8 cellular contexts compared by ENCODE assay signal in the genomic region with DNA sequence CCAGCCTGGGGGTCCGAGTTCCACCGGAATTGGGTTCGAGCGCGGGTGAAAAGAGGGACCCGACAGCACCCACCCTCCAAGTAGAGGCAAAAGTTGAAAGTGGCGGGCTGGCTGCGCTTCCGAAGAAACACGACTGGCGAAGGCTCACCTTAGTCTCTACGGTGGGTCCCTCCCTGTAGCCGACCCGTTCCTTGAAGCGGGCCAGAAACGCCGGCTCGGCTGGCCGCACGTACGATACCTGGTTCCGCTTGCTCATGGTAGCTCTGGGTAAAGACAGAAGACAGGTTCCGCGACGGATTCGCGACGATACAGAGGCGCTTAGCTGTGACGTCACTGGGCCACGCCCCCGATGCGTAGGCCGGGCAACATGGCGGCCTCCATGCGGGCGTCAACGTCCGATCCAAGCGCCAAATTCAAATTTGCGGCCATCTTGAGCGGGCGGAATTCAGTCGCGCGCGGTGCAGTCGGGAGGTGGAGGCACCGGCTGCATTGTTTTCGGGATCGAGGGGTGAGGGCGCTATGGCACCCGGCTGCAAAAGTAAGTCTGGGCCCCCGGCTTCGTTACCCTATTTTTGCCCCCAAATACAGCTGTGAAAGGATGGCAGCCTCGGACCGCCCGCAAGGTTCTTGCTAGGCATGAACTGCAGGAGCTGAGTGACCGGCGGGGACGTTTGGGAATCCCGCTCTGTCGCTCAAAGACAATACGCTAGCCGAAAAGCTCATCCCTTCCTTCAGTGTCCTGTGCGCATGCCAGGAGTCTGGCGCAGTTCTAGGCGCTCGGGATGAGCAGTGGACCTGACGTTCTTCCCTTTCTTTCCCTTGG. TPM values are rescaled to one million over a fixed set of nuclear protein-coding genes. Genes with fewer than 3 reads are reported as not detected.
DNase-seq lines count a peak whose midpoint lies in the region; ATAC-seq and FAIRE-seq lines count a peak whose summit lies in the region.

A gene (minus strand): TSS at position 273 of the 823 bp plus-strand sequence. CDS start 17 bp downstream, at position 256.
A gene with protein sequence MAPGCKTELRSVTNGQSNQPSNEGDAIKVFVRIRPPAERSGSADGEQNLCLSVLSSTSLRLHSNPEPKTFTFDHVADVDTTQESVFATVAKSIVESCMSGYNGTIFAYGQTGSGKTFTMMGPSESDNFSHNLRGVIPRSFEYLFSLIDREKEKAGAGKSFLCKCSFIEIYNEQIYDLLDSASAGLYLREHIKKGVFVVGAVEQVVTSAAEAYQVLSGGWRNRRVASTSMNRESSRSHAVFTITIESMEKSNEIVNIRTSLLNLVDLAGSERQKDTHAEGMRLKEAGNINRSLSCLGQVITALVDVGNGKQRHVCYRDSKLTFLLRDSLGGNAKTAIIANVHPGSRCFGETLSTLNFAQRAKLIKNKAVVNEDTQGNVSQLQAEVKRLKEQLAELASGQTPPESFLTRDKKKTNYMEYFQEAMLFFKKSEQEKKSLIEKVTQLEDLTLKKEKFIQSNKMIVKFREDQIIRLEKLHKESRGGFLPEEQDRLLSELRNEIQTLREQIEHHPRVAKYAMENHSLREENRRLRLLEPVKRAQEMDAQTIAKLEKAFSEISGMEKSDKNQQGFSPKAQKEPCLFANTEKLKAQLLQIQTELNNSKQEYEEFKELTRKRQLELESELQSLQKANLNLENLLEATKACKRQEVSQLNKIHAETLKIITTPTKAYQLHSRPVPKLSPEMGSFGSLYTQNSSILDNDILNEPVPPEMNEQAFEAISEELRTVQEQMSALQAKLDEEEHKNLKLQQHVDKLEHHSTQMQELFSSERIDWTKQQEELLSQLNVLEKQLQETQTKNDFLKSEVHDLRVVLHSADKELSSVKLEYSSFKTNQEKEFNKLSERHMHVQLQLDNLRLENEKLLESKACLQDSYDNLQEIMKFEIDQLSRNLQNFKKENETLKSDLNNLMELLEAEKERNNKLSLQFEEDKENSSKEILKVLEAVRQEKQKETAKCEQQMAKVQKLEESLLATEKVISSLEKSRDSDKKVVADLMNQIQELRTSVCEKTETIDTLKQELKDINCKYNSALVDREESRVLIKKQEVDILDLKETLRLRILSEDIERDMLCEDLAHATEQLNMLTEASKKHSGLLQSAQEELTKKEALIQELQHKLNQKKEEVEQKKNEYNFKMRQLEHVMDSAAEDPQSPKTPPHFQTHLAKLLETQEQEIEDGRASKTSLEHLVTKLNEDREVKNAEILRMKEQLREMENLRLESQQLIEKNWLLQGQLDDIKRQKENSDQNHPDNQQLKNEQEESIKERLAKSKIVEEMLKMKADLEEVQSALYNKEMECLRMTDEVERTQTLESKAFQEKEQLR (N-terminal part only) (plus strand): TSS at position 448 of the 823 bp plus-strand sequence. CDS start 72 bp downstream, at position 520.

- H3K27ac ChIP-seq in mesendoderm (ENCODE audit: low read depth, low read length) = peak within 1 kb of the TSS; percentile 25

- H3K4me3 ChIP-seq in endocrine pancreas (ENCODE audit: control insufficient read depth, insufficient read depth, low read length) (peak within 1 kb of the TSS; percentile 84), mesendoderm (ENCODE audit: low read length) (peak within 1 kb of the TSS; percentile 96)

- WGBS in mesendoderm (ENCODE audit: extremely low coverage, insufficient coverage, low lambda C conversion rate) = no CpG with 5 or more reads among the region's 70 CpGs

- H4K5ac ChIP-seq in mesendoderm (ENCODE audit: low read length) = no peak within 1 kb of the TSS

- peak within 1 kb of the TSS; percentile 15 for H2BK120ac ChIP-seq in mesendoderm (ENCODE audit: low read depth, low read length)

- peak within 1 kb of the TSS; percentile 8 for H3K18ac ChIP-seq in mesendoderm (ENCODE audit: low read length)

- no peak within 1 kb of the TSS for H2BK15ac ChIP-seq in mesendoderm (replicated peaks; ENCODE audit: low read depth)

- peak within 1 kb of the TSS; percentile 58 for H4K8ac ChIP-seq in mesendoderm (ENCODE audit: low read depth, low read length)

- no peaks in the 10 kb centered on the region for H3K27me3 ChIP-seq in endocrine pancreas (ENCODE audit: control insufficient read depth, insufficient read depth, low read length)
- H3K27me3 ChIP-seq in mesendoderm (ENCODE audit: insufficient read depth, low read length, poor library complexity) = peaks cover 2% of the 10 kb centered on the region

- H3K36me3 ChIP-seq in endocrine pancreas (ENCODE audit: control insufficient read depth, insufficient read depth, low read length) = peaks cover 3% of the 10 kb centered on the region
- H3K36me3 ChIP-seq in mesendoderm (ENCODE audit: control insufficient read depth, insufficient read depth, low read length) = peaks cover 4% of the 10 kb centered on the region

- H3K79me1 ChIP-seq in mesendoderm (ENCODE audit: low read length) = peaks cover 21% of the 10 kb centered on the region

- peaks cover 36% of the 10 kb centered on the region for H3K79me2 ChIP-seq in mesendoderm (ENCODE audit: control insufficient read depth, insufficient read depth, low read length)

- no peak within 1 kb of the TSS for H3K4ac ChIP-seq in mesendoderm (ENCODE audit: low read depth, low read length)

- DNase-seq in COLO829 (ENCODE audit: low spot score) (peak; percentile 89), HTR-8/SVneo (ENCODE audit: insufficient read length, low spot score) (peak; percentile 89), NOMO-1 treated with DMSO at 0.1 percent for 48 hours (lab: John Stamatoyannopoulos, UW; ENCODE audit: unreplicated experiment) (peak; percentile 90), mesendoderm (peak; percentile 98)
- DNase-seq in activated CD8-positive, alpha-beta memory T cell treated with anti-CD3 and anti-CD28 coated beads for 48 hours (ENCODE audit: low read depth in 2 of 3, low spot score in 2 of 3) = peak; percentile 91 to 96 (median 96)
- DNase-seq in stimulated activated CD8-positive, alpha-beta memory T cell treated with anti-CD3 and anti-CD28 coated beads, Interleukin-15, amount 100 ng/mL, for 1 hour (ENCODE audit: low read depth) = peak; percentile 99

- H2AK5ac ChIP-seq in mesendoderm (ENCODE audit: low read length) = no peak within 1 kb of the TSS

- H3K9ac ChIP-seq in endocrine pancreas (ENCODE audit: control insufficient read depth, insufficient read depth, low read length) = peak within 1 kb of the TSS; percentile 56
- H3K9ac ChIP-seq in mesendoderm (ENCODE audit: low read length) = peak within 1 kb of the TSS; percentile 89

- peak within 1 kb of the TSS; percentile 90 for H3K4me2 ChIP-seq in mesendoderm (ENCODE audit: low read length)

- peak within 1 kb of the TSS; percentile 62 for H2BK5ac ChIP-seq in mesendoderm (ENCODE audit: low read length)

- peak within 1 kb of the TSS; percentile 91 for H3K56ac ChIP-seq in mesendoderm (ENCODE audit: low read length)

- peak; percentile 75 for FAIRE-seq in HTR-8/SVneo (lab: Jason Lieb, UNC)

- ATAC-seq in GM21367 (IDR thresholded peaks at IDR 0.05; ENCODE audit: unreplicated experiment) = peak; percentile 84

- H3K9me3 ChIP-seq in endocrine pancreas (ENCODE audit: control insufficient read depth, low read length) = peaks cover 7% of the 10 kb centered on the region

- peak within 1 kb of the TSS; percentile 9 for H3K23ac ChIP-seq in mesendoderm (ENCODE audit: low read length)

- H3K4me1 ChIP-seq in endocrine pancreas (ENCODE audit: control insufficient read depth, insufficient read depth, low read length) (no peaks in the 10 kb centered on the region), mesendoderm (ENCODE audit: control insufficient read depth, low read depth, low read length) (no peaks in the 10 kb centered on the region)

RNA-seq across cellular contexts. Expression of the first gene that starts in this region (rescaled TPM):
- polyA plus RNA-seq in mesendoderm (2013, experiment 1 of 2) = 43.0 TPM
- polyA plus RNA-seq in mesendoderm (2013, experiment 2 of 2) = 44.5 TPM

RNA-seq across cellular contexts. Expression of the second gene that starts in this region (rescaled TPM):
- polyA plus RNA-seq in mesendoderm (2013, experiment 1 of 2) = 27.5 TPM
- polyA plus RNA-seq in mesendoderm (2013, experiment 2 of 2) = 27.9 TPM

Comparison
In these comparisons a context has a peak if more than half of its experiments do, and no peak if none do; other contexts are left out.
1. Peak in every context shown above with its lines: DNase-seq, ATAC-seq, H3K4me3 ChIP-seq and H3K27ac ChIP-seq.